In genomic region chr10:26430641-26431163, GRCh38 we compare ENCODE assay signal across 8 cellular contexts. TPM values are rescaled to one million over a fixed set of nuclear protein-coding genes. Genes with fewer than 3 reads are reported as not detected.
DNase-seq lines count a peak whose midpoint lies in the region; ATAC-seq and TF ChIP-seq lines count a peak whose summit lies in the region.

No MANE protein-coding gene starts in this region.

- no peaks in the 10 kb centered on the region for H3K23me2 ChIP-seq in H9 (ENCODE audit: insufficient read length, low read depth, low read length, poor library complexity, severe bottlenecking)

- ATAC-seq in GM19468 (IDR thresholded peaks at IDR 0.05; ENCODE audit: extremely low read depth, unreplicated experiment) (peak; percentile 87), HG03460 (IDR thresholded peaks at IDR 0.05; ENCODE audit: unreplicated experiment) (peak; percentile 87)

- H2BK5ac ChIP-seq in H9 (ENCODE audit: insufficient read length, low read length) = no peak overlapping the region

- no peak overlapping the region for H3K56ac ChIP-seq in H9 (ENCODE audit: insufficient read length, low read depth, low read length)

- no peaks in the 10 kb centered on the region for H3K27me3 ChIP-seq in H9 (ENCODE audit: insufficient read depth, low read length)

- no peak overlapping the region for H3K4me2 ChIP-seq in H9 (ENCODE audit: insufficient read depth, insufficient read length, low read length)

- peaks cover 2% of the 10 kb centered on the region for H3K27me3 Mint-ChIP-seq in H9 (ENCODE audit: low read depth)

- no peak for TF ChIP-seq CTCF in GM10248 (IDR thresholded peaks at IDR 0.05; ENCODE audit: control extremely low read depth, extremely low read depth, low read depth, missing control alignments)
- no peak for TF ChIP-seq CTCF in H9 (conservative IDR thresholded peaks at IDR 0.05)

- H3K4me3 Mint-ChIP-seq in H9 = no peak overlapping the region

- WGBS in H9 (ENCODE audit: extremely low coverage, insufficient read length, low lambda C conversion rate) = no CpG with 5 or more reads among the region's 4 CpGs

- H3K36me3 Mint-ChIP-seq in H9 (ENCODE audit: insufficient read depth in 1 of 3, low read depth in 3 of 3) = no peaks in the 10 kb centered on the region; a peak in 1 of 7 replicates

- H4K20me1 ChIP-seq in H9 (ENCODE audit: control insufficient read depth, insufficient read depth, insufficient read length) = no peaks in the 10 kb centered on the region

- no peaks in the 10 kb centered on the region for H3K4me1 Mint-ChIP-seq in H9

- no peak overlapping the region for H2AFZ ChIP-seq in H9 (ENCODE audit: low read length)

- peak overlapping the region; percentile 19 for H3K27ac ChIP-seq in cingulate gyrus (ENCODE audit: low read depth, low read length)
- no peak overlapping the region for H3K27ac ChIP-seq in H9 (ENCODE audit: insufficient read length, low read depth, low read length)

- no peak overlapping the region for H3K27ac Mint-ChIP-seq in H9

- no peak overlapping the region for H3K9ac ChIP-seq in H9 (ENCODE audit: extremely low read depth, insufficient read length, low read length)

- no peak overlapping the region for H2BK12ac ChIP-seq in H9 (ENCODE audit: insufficient read length, low read depth, low read length)

- no peaks in the 10 kb centered on the region for H3K9me3 ChIP-seq in H9 (ENCODE audit: control insufficient read depth, low read depth, low read length)

- H3K18ac ChIP-seq in H9 (ENCODE audit: insufficient read length, low read depth, low read length) = no peak overlapping the region

- POLR2A ChIA-PET in GM10248 (lab: Yijun Ruan, JAX) = interaction anchor here (1.5 kb wide), 1 partner anchor 12 kb away, joined by 4 read pairs; no protein-coding TSS in a partner anchor

- CTCF ChIA-PET in GM10248 (lab: Yijun Ruan, JAX) = interaction anchor here (1.2 to 8.8 kb wide), 5 partner anchors 12 to 82 kb away, joined by 3 to 72 read pairs (median 4); no protein-coding TSS in a partner anchor

- H2AK5ac ChIP-seq in H9 (ENCODE audit: insufficient read length, low read length) = no peak overlapping the region

- no peak overlapping the region for H3K14ac ChIP-seq in H9 (ENCODE audit: insufficient read depth, low read length)

- no peak overlapping the region for H4K91ac ChIP-seq in H9 (ENCODE audit: insufficient read length, low read depth, low read length)

- no peak overlapping the region for H4K8ac ChIP-seq in H9 (replicated peaks; ENCODE audit: insufficient read length, low read depth, low read length)

- H2BK20ac ChIP-seq in H9 (ENCODE audit: low read depth, low read length, poor library complexity, severe bottlenecking) = no peak overlapping the region

- H3K23ac ChIP-seq in H9 (ENCODE audit: insufficient read length, low read depth, low read length) = no peak overlapping the region

- H2BK15ac ChIP-seq in H9 (ENCODE audit: low read depth, low read length) = no peak overlapping the region

- DNase-seq in GM10248 (ENCODE audit: extremely low spot score) (peak; percentile 80), ecto neural progenitor cell (ENCODE audit: low spot score) (no peak), H9 (no peak), NCI-H510A (lab: John Stamatoyannopoulos, UW) (no peak)
- DNase-seq in effector CD8-positive, alpha-beta T cell (lab: John Stamatoyannopoulos, UW) = no peak

- no peak overlapping the region for H3T11ph ChIP-seq in H9 (ENCODE audit: low read length)

- no peak overlapping the region for H3K4ac ChIP-seq in H9 (ENCODE audit: low read depth, low read length)

- H3K9me3 Mint-ChIP-seq in H9 = peaks cover 0 to 3% of the 10 kb centered on the region in 2 experiments; a peak in 2 of 5 replicates

- H3K79me2 ChIP-seq in H9 (ENCODE audit: insufficient read depth, low read length) = no peaks in the 10 kb centered on the region

- H4K5ac ChIP-seq in H9 (ENCODE audit: insufficient read length, low read depth, low read length) = no peak overlapping the region

- no peaks in the 10 kb centered on the region for H3K4me1 ChIP-seq in H9 (ENCODE audit: insufficient read depth, low read length)

- H3K79me1 ChIP-seq in H9 (ENCODE audit: insufficient read depth, low read depth, low read length, poor library complexity, severe bottlenecking) = no peaks in the 10 kb centered on the region

- H2BK120ac ChIP-seq in H9 (ENCODE audit: low read depth, low read length, poor library complexity, severe bottlenecking) = no peak overlapping the region

RNA-seq across cellular contexts. Expression of gene APBB1IP, which starts 7.4 kb away (rescaled TPM):
- total RNA-seq in H9 (2021) = not detected in 2 replicates
